ENCODE assay signal across 8 cellular contexts in the genomic region with DNA sequence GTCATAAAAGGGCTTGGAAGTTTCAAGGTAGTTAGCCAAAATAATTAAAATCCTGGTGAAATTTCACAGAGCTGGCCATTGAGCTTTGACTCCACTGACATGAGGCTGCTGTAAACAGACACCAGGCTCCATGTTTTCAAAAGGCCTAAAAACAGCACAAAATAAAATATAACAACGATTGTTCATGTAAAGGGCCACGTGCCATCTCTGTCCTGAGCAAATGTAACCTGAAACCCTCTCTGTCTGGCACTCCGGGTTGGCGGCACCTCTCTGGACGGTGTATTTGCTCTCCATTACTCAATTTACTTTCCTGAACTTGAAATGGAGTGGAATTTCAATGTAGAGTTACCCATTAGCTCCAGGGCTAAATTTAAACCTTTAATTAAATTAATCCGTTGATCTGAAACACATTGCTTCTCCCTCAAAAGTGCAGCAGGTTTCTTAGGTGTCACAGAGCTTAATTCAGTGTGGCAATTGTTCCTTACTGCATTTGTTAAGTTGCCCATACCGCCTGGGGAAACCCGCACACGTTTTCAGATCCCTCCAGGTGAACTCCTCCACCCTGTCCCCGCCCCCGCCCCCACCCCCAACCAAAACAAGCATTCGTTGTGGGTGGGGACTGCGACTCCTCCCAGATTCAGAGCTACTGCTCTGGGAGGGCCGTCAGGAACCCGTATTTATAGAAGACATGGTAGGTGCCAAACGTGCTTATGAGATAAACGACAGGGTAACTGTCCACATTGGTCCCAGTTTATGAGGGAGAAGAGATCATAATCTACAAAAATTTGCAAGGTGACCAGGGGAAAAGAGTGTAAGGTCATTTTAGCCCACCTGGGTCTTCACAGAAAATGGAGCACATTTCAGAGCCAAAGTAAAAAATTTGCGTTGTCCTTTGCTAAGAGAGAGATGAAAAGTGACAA. TPM values are rescaled to one million over a fixed set of nuclear protein-coding genes. Genes with fewer than 3 reads are reported as not detected.
A peak's percentile ranks its signal among the peaks of the same experiment; 100 is the strongest.
DNase-seq lines count a peak whose midpoint lies in the region; ATAC-seq and TF ChIP-seq lines count a peak whose summit lies in the region.

No MANE protein-coding gene starts in this region.

- peak; percentile 44 for ATAC-seq in GM19023 (IDR thresholded peaks at IDR 0.05; ENCODE audit: unreplicated experiment)
- ATAC-seq in body of pancreas = peak; percentile 65
- ATAC-seq in lower lobe of right lung = peak; percentile 55 to 66

- TF ChIP-seq POLR2A in body of pancreas (IDR thresholded peaks at IDR 0.05) = no peak

- H3F3A ChIP-seq in OCI-LY1 (ENCODE audit: insufficient read depth, low read length) = no peaks in the 10 kb centered on the region; the same call in 1 of the 2 replicates

- H3K36me3 ChIP-seq in BE2C (no peaks in the 10 kb centered on the region), OCI-LY1 (ENCODE audit: insufficient read depth, low read length) (no peaks in the 10 kb centered on the region), body of pancreas (replicated peaks in 1 of 2; ENCODE audit: insufficient read depth in 1 of 2, low read depth in 2 of 2) (no peaks in the 10 kb centered on the region), lower lobe of right lung (no peaks in the 10 kb centered on the region), tibial artery (no peaks in the 10 kb centered on the region)

- H3K27me3 ChIP-seq in BE2C (0 out of 2 replicates have a peak, but pooled peaks cover 6% of the 10 kb centered on the region), OCI-LY1 (ENCODE audit: insufficient read depth, low read length) (no peaks in the 10 kb centered on the region), body of pancreas (no peaks in the 10 kb centered on the region), lower lobe of right lung (ENCODE audit: low read depth) (peaks cover 16% of the 10 kb centered on the region), tibial artery (no peaks in the 10 kb centered on the region)

- H3K4me3 ChIP-seq in BE2C (ENCODE audit: low read depth, low read length) = peak overlapping the region; percentile 68
- peak overlapping the region; percentile 53 for H3K4me3 ChIP-seq in OCI-LY1 (ENCODE audit: low read depth, low read length, poor library complexity, severe bottlenecking)
- H3K4me3 ChIP-seq in body of pancreas = no peak overlapping the region
- peak overlapping the region; percentile 70 for H3K4me3 ChIP-seq in lower lobe of right lung
- peak overlapping the region; percentile 59 to 76 for H3K4me3 ChIP-seq in tibial artery

- no peaks in the 10 kb centered on the region for H4K20me1 ChIP-seq in OCI-LY1 (ENCODE audit: insufficient read depth, low read length)

- no peaks in the 10 kb centered on the region for H3K9me2 ChIP-seq in OCI-LY1 (ENCODE audit: low read depth, low read length)

- no peaks in the 10 kb centered on the region for H3K9me3 ChIP-seq in BE2C
- H3K9me3 ChIP-seq in OCI-LY1 (ENCODE audit: low read length) = no peaks in the 10 kb centered on the region
- H3K9me3 ChIP-seq in body of pancreas = no peaks in the 10 kb centered on the region
- no peaks in the 10 kb centered on the region for H3K9me3 ChIP-seq in lower lobe of right lung
- no peaks in the 10 kb centered on the region for H3K9me3 ChIP-seq in tibial artery

- H3K4me1 ChIP-seq in BE2C = peaks cover 10% of the 10 kb centered on the region
- peaks cover 76% of the 10 kb centered on the region for H3K4me1 ChIP-seq in OCI-LY1 (ENCODE audit: insufficient read depth, low read length, severe bottlenecking)
- peaks cover 36% of the 10 kb centered on the region for H3K4me1 ChIP-seq in body of pancreas
- peaks cover 51% of the 10 kb centered on the region for H3K4me1 ChIP-seq in lower lobe of right lung
- H3K4me1 ChIP-seq in tibial artery = peaks cover 0 to 36% (median 22%) of the 10 kb centered on the region in 4 donors

- no peak for TF ChIP-seq CTCF in BE2C (IDR thresholded peaks at IDR 0.05; ENCODE audit: low read depth, low read length)
- TF ChIP-seq CTCF in OCI-LY1 (IDR thresholded peaks at IDR 0.05; ENCODE audit: low read length) = no peak
- TF ChIP-seq CTCF in body of pancreas (IDR thresholded peaks at IDR 0.05) = no peak
- no peak for TF ChIP-seq CTCF in lower lobe of right lung (IDR thresholded peaks at IDR 0.05)
- no peak for TF ChIP-seq CTCF in tibial artery (IDR thresholded peaks at IDR 0.05)

- peak overlapping the region; percentile 92 for H3K27ac ChIP-seq in OCI-LY1 (ENCODE audit: low read depth, low read length, poor library complexity, severe bottlenecking)
- peak overlapping the region; percentile 59 to 83 (median 72) for H3K27ac ChIP-seq in body of pancreas
- H3K27ac ChIP-seq in lower lobe of right lung = peak overlapping the region; percentile 84
- peak overlapping the region; percentile 84 to 86 for H3K27ac ChIP-seq in tibial artery

- WGBS in body of pancreas, 2 donors = 7 to 12% methylated on average over 18 of the region's 18 CpGs

- intact Hi-C loops in body of pancreas (cut with DNase I) (loop anchor here (10.0 kb wide), 1 partner anchor 281 kb away; no protein-coding TSS in a partner anchor), lower lobe of right lung (cut with DNase I) (no loop called here), tibial artery (cut with DNase I; ENCODE audit: low total_unique reads) (loop anchor here (5.0 to 10.0 kb wide), 2 partner anchors 223 to 371 kb away; a partner anchor contains a TSS)

- peak; percentile 25 for DNase-seq in BE2C
- peak; percentile 64 for DNase-seq in HT-29 (ENCODE audit: low spot score)
- peak; percentile 64 to 76 (median 70) for DNase-seq in body of pancreas
- DNase-seq in lower lobe of right lung = peak; percentile 63
- no peak for DNase-seq in tibial artery
- DNase-seq in SKM-1 treated with dmso at 0.1 percent for 144 hours (lab: John Stamatoyannopoulos, UW; ENCODE audit: unreplicated experiment) = no peak

- no peaks in the 10 kb centered on the region for H3K79me2 ChIP-seq in OCI-LY1 (ENCODE audit: insufficient read depth, low read length)

- H3K9ac ChIP-seq in OCI-LY1 (ENCODE audit: low read length) = peak overlapping the region; percentile 30

- no peak overlapping the region for H2AFZ ChIP-seq in OCI-LY1 (ENCODE audit: low read length)

- peak overlapping the region; percentile 33 for H3K4me2 ChIP-seq in OCI-LY1 (ENCODE audit: low read length)

RNA-seq across cellular contexts. Expression of a gene that starts 1.2 kb away (rescaled TPM):
- polyA plus RNA-seq in BE2C (2012; ENCODE audit: insufficient read depth, insufficient read length, low read depth) = 18.5 TPM
- total RNA-seq in HT-29 (2014; rRNA removed; shearing (Covaris generic)) = 37.0 and 45.9 TPM in 2 replicates
- 10 to 100 TPM in 1 of 2 donors, 1 to 10 TPM in 1; 4.2 to 11.9 TPM for total RNA-seq in body of pancreas
- total RNA-seq in lower lobe of right lung = 44.2 TPM

Comparison
In these comparisons a context has a peak if more than half of its experiments do, and no peak if none do; other contexts are left out.
1. DNase-seq: peak in BE2C (single experiment), HT-29 (single experiment), body of pancreas (4 of 4) and lower lobe of right lung (single experiment); none in tibial artery (0 of 2) and SKM-1 treated with dmso at 0.1 percent for 144 hours (single experiment).
2. H3K4me3 ChIP-seq: peak in BE2C (single experiment), OCI-LY1 (single experiment), lower lobe of right lung (single experiment) and tibial artery (2 of 2); none in body of pancreas (0 of 2).
3. Peak in every context shown above with its lines, with median percentiles within 50 percentile points of each other: ATAC-seq and H3K27ac ChIP-seq.